In genomic region chr5:81656788-81657187, GRCh38 we compare ENCODE assay signal across 25 cellular contexts.
A peak's percentile ranks its signal among the peaks of the same experiment; 100 is the strongest.
DNase-seq lines count a peak whose midpoint lies in the region; ATAC-seq, FAIRE-seq and TF ChIP-seq lines count a peak whose summit lies in the region.
"Had no signal": no experiment of that assay in that cellular context is flagged by ENCODE, and none has a peak within 500 bp of the region (broad histone marks: within the 10 kb centered on the region; RNA-seq: fewer than 3 reads in every experiment).

No MANE protein-coding gene starts in this region.

- no peak for TF ChIP-seq CTCF in A549 (IDR thresholded peaks at IDR 0.05)
- no peak for TF ChIP-seq CTCF in mucosa of descending colon (IDR thresholded peaks at IDR 0.05)
- no peak for TF ChIP-seq CTCF in adrenal gland (IDR thresholded peaks at IDR 0.05)

- H3K36me3 Mint-ChIP-seq in T-helper 17 cell (ENCODE audit: low read depth): peaks cover 3% of the 10 kb centered on the region

- intact Hi-C loops in left colon (cut with DNase I, micrococcal nuclease) (no loop called here), mucosa of descending colon (cut with DNase I, micrococcal nuclease) (loop anchor here in 1 of 2 donors (10.0 kb wide), 1 partner anchor 1162 kb away; no protein-coding TSS in a partner anchor), adrenal gland (cut with DNase I) (no loop called here)

- no peaks in the 10 kb centered on the region for H3K9me3 ChIP-seq in A549
- H3K9me3 ChIP-seq in T-helper 17 cell (ENCODE audit: control insufficient read depth, low read length, poor library complexity, severe bottlenecking): no peaks in the 10 kb centered on the region
- H3K9me3 ChIP-seq in mucosa of descending colon: peaks cover 2% of the 10 kb centered on the region
- H3K9me3 ChIP-seq in adrenal gland (replicated peaks in 1 of 3): no peaks in the 10 kb centered on the region
- H3K9me3 ChIP-seq: BE2C had no signal

- no peak for TF ChIP-seq POLR2A in A549 (IDR thresholded peaks at IDR 0.05; ENCODE audit: low read length)
- TF ChIP-seq POLR2A in adrenal gland (IDR thresholded peaks at IDR 0.05): no peak

- no peaks in the 10 kb centered on the region for H3K27me3 ChIP-seq in adrenal gland
- H3K27me3 ChIP-seq: BE2C, BLaER1 had no signal

- H3K27ac Mint-ChIP-seq in T-helper 17 cell: peak overlapping the region; percentile 48
- H3K27ac Mint-ChIP-seq: CD14-positive monocyte; CD4-positive, CD25-positive, alpha-beta regulatory T cell; CD8-positive, alpha-beta memory T cell had no signal

- TF ChIP-seq RAD21 in A549 (conservative IDR thresholded peaks at IDR 0.05 in 1 of 2, IDR thresholded peaks at IDR 0.05 in 1 of 2): no peak

- POLR2A ChIA-PET in A549 (lab: Yijun Ruan, JAX): no interaction called here
- POLR2A ChIA-PET in HEK293T (lab: Yijun Ruan, JAX): no interaction called here

- ATAC-seq in A549 (no peak), T-helper 17 cell (no peak), left colon (peak; percentile 91), mucosa of descending colon (peak; percentile 46)
- ATAC-seq: GM12878 had no signal

- 54% methylated on average over 3 of the region's 3 CpGs for WGBS in A549 (ENCODE audit: missing lambda C conversion rate)
- 70 to 78% (median 75%) methylated on average over 3 of the region's 3 CpGs for WGBS in adrenal gland, 4 donors

- H3K27me3 Mint-ChIP-seq in T-helper 17 cell: no peaks in the 10 kb centered on the region
- H3K27me3 Mint-ChIP-seq: CD4-positive, alpha-beta memory T cell; CD4-positive, CD25-positive, alpha-beta regulatory T cell; CD8-positive, alpha-beta memory T cell had no signal

- H3K4me1 ChIP-seq in A549 (no peaks in the 10 kb centered on the region; the same call in 2 of the 3 replicates), mucosa of descending colon (ENCODE audit: low read depth) (no peaks in the 10 kb centered on the region), adrenal gland (replicated peaks in 1 of 2) (no peaks in the 10 kb centered on the region)

- H3K27ac ChIP-seq in A549: no peak overlapping the region
- H3K27ac ChIP-seq in adrenal gland: no peak overlapping the region
- H3K27ac ChIP-seq: 22Rv1, BLaER1 had no signal

- H3K36me3 ChIP-seq in mucosa of descending colon (ENCODE audit: low read depth): no peaks in the 10 kb centered on the region
- no peaks in the 10 kb centered on the region for H3K36me3 ChIP-seq in adrenal gland (replicated peaks in 1 of 2)
- H3K36me3 ChIP-seq: BE2C had no signal

- CTCF ChIA-PET in A549 (lab: Yijun Ruan, JAX) (no interaction called here), HEK293T (lab: Yijun Ruan, JAX) (no interaction called here)

- FAIRE-seq in A549 (lab: Jason Lieb, UNC): peak; percentile 49
- FAIRE-seq: GM12878, GM12892, GM18507 had no signal

- peaks cover 22% of the 10 kb centered on the region for H3K4me1 Mint-ChIP-seq in T-helper 17 cell

- H3K4me3 Mint-ChIP-seq in T-helper 17 cell: no peak overlapping the region
- H3K4me3 Mint-ChIP-seq: CD14-positive monocyte; CD4-positive, alpha-beta memory T cell; CD4-positive, CD25-positive, alpha-beta regulatory T cell; CD8-positive, alpha-beta memory T cell had no signal

- no peak overlapping the region for H3K4me2 ChIP-seq in A549
- H3K4me2 ChIP-seq: BLaER1 had no signal

- DNase-seq in A549 (ENCODE audit: low read depth in 1 of 2, low spot score in 1 of 2) (no peak), T-helper 17 cell (no peak), left colon (no peak), mucosa of descending colon (peak in 1 of 3 donors; percentile 30), NCI-H128 (lab: John Stamatoyannopoulos, UW; ENCODE audit: unreplicated experiment) (no peak), adrenal gland (no peak), HEK293T (ENCODE audit: extremely low spot score) (no peak)
- DNase-seq: ACHN; C1 segment of cervical spinal cord; CD4-positive, alpha-beta memory T cell; CD4-positive, CD25-positive, alpha-beta regulatory T cell; CD8-positive, alpha-beta memory T cell; COR-L47; DMS 273 treated with DMSO at 0.1 percent for 48 hours; DMS153; DMS79; DND-41; GDM1 had no signal

- no peak for TF ChIP-seq EP300 in A549 (IDR thresholded peaks at IDR 0.05)

- H3K4me3 ChIP-seq in A549 (no peak overlapping the region), mucosa of descending colon (no peak overlapping the region), adrenal gland (no peak overlapping the region)
- H3K4me3 ChIP-seq: BLaER1, GM12878 had no signal

TF ChIP-seq in A549, 52 proteins besides CTCF, POLR2A, EP300 and RAD21 (continues in another document):
- TF ChIP-seq MYC (IDR thresholded peaks at IDR 0.05; ENCODE audit: borderline replicate concordance, low read length) (no peak), HEYL (CRISPR knock-in tag; IDR thresholded peaks at IDR 0.05) (no peak), HDAC2 (IDR thresholded peaks at IDR 0.05) (no peak), SMC3 (IDR thresholded peaks at IDR 0.05) (no peak), TP53 (CRISPR knock-in tag; IDR thresholded peaks at IDR 0.05) (no peak), NR3C1 (IDR thresholded peaks at IDR 0.05) (no peak), SREBF2 (IDR thresholded peaks at IDR 0.05) (no peak), FOXS1 (CRISPR knock-in tag; IDR thresholded peaks at IDR 0.05) (no peak), BHLHE40 (IDR thresholded peaks at IDR 0.05; ENCODE audit: low read depth, low read length) (no peak), RCOR1 (IDR thresholded peaks at IDR 0.05; ENCODE audit: low read depth, low read length) (no peak), FOSL2 (IDR thresholded peaks at IDR 0.05) (no peak), FOSL2 (CRISPR knock-in tag; IDR thresholded peaks at IDR 0.05) (no peak)
- TF ChIP-seq, protein P1, sequence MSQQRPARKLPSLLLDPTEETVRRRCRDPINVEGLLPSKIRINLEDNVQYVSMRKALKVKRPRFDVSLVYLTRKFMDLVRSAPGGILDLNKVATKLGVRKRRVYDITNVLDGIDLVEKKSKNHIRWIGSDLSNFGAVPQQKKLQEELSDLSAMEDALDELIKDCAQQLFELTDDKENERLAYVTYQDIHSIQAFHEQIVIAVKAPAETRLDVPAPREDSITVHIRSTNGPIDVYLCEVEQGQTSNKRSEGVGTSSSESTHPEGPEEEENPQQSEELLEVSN (IDR thresholded peaks at IDR 0.05; ENCODE audit: borderline replicate concordance, low read depth): no peak
- TF ChIP-seq, protein P2, sequence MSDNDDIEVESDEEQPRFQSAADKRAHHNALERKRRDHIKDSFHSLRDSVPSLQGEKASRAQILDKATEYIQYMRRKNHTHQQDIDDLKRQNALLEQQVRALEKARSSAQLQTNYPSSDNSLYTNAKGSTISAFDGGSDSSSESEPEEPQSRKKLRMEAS (IDR thresholded peaks at IDR 0.05): no peak
- TF ChIP-seq, protein P3, sequence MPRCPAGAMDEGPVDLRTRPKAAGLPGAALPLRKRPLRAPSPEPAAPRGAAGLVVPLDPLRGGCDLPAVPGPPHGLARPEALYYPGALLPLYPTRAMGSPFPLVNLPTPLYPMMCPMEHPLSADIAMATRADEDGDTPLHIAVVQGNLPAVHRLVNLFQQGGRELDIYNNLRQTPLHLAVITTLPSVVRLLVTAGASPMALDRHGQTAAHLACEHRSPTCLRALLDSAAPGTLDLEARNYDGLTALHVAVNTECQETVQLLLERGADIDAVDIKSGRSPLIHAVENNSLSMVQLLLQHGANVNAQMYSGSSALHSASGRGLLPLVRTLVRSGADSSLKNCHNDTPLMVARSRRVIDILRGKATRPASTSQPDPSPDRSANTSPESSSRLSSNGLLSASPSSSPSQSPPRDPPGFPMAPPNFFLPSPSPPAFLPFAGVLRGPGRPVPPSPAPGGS (IDR thresholded peaks at IDR 0.05): no peak

TF ChIP-seq in HEK293T, 16 proteins besides CTCF, POLR2A, EP300 and RAD21:
- TF ChIP-seq ZNF384 (IDR thresholded peaks at IDR 0.05) (no peak), LEF1 (IDR thresholded peaks at IDR 0.05; ENCODE audit: borderline replicate concordance) (no peak), TARDBP (IDR thresholded peaks at IDR 0.05) (no peak), ELF4 (IDR thresholded peaks at IDR 0.05) (no peak), SP1 (IDR thresholded peaks at IDR 0.05) (no peak), FOXK2 (IDR thresholded peaks at IDR 0.05) (no peak), BHLHE40 (IDR thresholded peaks at IDR 0.05; ENCODE audit: borderline replicate concordance) (no peak), SUZ12 (IDR thresholded peaks at IDR 0.05) (no peak), ARNT (IDR thresholded peaks at IDR 0.05) (no peak), NFRKB (IDR thresholded peaks at IDR 0.05) (no peak), L3MBTL2 (conservative IDR thresholded peaks at IDR 0.05) (no peak), HDGF (IDR thresholded peaks at IDR 0.05; ENCODE audit: borderline replicate concordance) (no peak)
- TF ChIP-seq, protein P4, sequence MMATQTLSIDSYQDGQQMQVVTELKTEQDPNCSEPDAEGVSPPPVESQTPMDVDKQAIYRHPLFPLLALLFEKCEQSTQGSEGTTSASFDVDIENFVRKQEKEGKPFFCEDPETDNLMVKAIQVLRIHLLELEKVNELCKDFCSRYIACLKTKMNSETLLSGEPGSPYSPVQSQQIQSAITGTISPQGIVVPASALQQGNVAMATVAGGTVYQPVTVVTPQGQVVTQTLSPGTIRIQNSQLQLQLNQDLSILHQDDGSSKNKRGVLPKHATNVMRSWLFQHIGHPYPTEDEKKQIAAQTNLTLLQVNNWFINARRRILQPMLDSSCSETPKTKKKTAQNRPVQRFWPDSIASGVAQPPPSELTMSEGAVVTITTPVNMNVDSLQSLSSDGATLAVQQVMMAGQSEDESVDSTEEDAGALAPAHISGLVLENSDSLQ (IDR thresholded peaks at IDR 0.05): no peak
TF ChIP-seq in HEK293T: peak in this region for 0.

Comparison
In these comparisons a context has a peak if more than half of its experiments do, and no peak if none do; other contexts are left out.
1. ATAC-seq: peak in left colon (single experiment) and mucosa of descending colon (single experiment); none in A549 (0 of 2) and T-helper 17 cell (single experiment).